1 cellular context compared by ENCODE assay signal in genomic region chr12:69514845-69515244, GRCh38.
TF ChIP-seq lines count a peak whose summit lies in the region.

No MANE protein-coding gene starts in this region.

TF ChIP-seq in IMR-90, 13 proteins besides CTCF, POLR2A, EP300 and RAD21 (continued from another document):
- TF ChIP-seq, protein P1, sequence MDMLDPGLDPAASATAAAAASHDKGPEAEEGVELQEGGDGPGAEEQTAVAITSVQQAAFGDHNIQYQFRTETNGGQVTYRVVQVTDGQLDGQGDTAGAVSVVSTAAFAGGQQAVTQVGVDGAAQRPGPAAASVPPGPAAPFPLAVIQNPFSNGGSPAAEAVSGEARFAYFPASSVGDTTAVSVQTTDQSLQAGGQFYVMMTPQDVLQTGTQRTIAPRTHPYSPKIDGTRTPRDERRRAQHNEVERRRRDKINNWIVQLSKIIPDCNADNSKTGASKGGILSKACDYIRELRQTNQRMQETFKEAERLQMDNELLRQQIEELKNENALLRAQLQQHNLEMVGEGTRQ (IDR thresholded peaks at IDR 0.05; ENCODE audit: low read depth, low read length), result no peak
- TF ChIP-seq NFE2L2 (IDR thresholded peaks at IDR 0.05; ENCODE audit: low read depth, low read length) (no peak), BHLHE40 (IDR thresholded peaks at IDR 0.05; ENCODE audit: low read depth, low read length) (no peak), CHD1 (IDR thresholded peaks at IDR 0.05; ENCODE audit: low read depth, low read length) (no peak), SMC3 (IDR thresholded peaks at IDR 0.05; ENCODE audit: low read depth, low read length) (no peak), RCOR1 (IDR thresholded peaks at IDR 0.05; ENCODE audit: insufficient replicate concordance, low read length) (no peak)
